Comparison of ENCODE assay signal across 1 cellular context in genomic region chr3:128153156-128154011, GRCh38.
TF ChIP-seq lines count a peak whose summit lies in the region.

TSS of gene EEFSEC (plus strand) at chr3:128153481. CDS start at chr3:128153508, 27 bp downstream.

TF ChIP-seq in SK-N-SH, 30 proteins besides CTCF, POLR2A, EP300 and RAD21 (continued from another document):
- TF ChIP-seq ZBTB33 (IDR thresholded peaks at IDR 0.05; ENCODE audit: borderline replicate concordance, low read depth) (0 out of 2 replicates have a peak, but pooled peaks have one; percentile 32), CHD2 (IDR thresholded peaks at IDR 0.05; ENCODE audit: low read length, partially characterized antibody) (peak; percentile 59), PBX3 (IDR thresholded peaks at IDR 0.05) (no peak), FOXJ3 (CRISPR knock-in tag; IDR thresholded peaks at IDR 0.05) (0 out of 2 replicates have a peak, but pooled peaks have one; percentile 17), FOXM1 (IDR thresholded peaks at IDR 0.05; ENCODE audit: low read depth) (no peak), REST (IDR thresholded peaks at IDR 0.05; ENCODE audit: low read depth, low read length) (0 out of 2 replicates have a peak, but pooled peaks have one; percentile 40), ELF1 (IDR thresholded peaks at IDR 0.05) (peak; percentile 66; the same call in 1 of the 2 replicates), MEF2A (IDR thresholded peaks at IDR 0.05; ENCODE audit: borderline replicate concordance, low read depth) (no peak), USF2 (IDR thresholded peaks at IDR 0.05; ENCODE audit: borderline replicate concordance, low read depth, low read length) (no peak)
